In the genomic region with DNA sequence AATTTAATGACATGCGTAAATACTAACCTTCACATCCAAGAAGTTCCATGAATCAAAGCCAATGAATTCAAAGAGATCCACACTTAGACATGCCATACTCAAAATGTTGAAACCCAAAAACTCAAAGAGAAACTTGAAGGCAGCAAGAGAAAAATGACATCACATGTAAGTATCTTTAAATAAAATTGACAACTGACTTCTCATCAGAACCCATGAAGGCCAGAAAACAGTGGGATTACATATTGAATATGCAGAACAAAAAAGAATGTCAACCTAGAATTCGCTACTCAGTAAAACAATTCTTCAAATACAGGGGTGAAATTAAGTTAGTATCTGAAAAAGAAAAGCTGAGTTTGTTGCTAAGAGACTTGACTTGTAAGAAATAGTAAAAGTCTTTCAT, we compare ENCODE assay signal across 20 cellular contexts.
"Had no signal": no experiment of that assay in that cellular context is flagged by ENCODE, and none has a peak within 500 bp of the region (broad histone marks: within the 10 kb centered on the region; RNA-seq: fewer than 3 reads in every experiment).

No MANE protein-coding gene starts in this region.

- DNase-seq: dermis blood vessel endothelial cell; dorsolateral prefrontal cortex; effector CD4-positive, alpha-beta T cell; effector memory CD4-positive, alpha-beta T cell; foreskin keratinocyte; heart left ventricle; hypothalamus; immature natural killer cell; left cardiac atrium; left lung; left ventricle myocardium superior; lower lobe of right lung; mesenchymal stem cell; mucosa of descending colon; naive B cell had no signal

- H3K27me3 Mint-ChIP-seq: naive B cell had no signal

- H3K27ac Mint-ChIP-seq: immature natural killer cell, mesothelial cell of epicardium, naive B cell had no signal

- ATAC-seq: foreskin keratinocyte, gastroesophageal sphincter, heart left ventricle, left cardiac atrium, left lung, left ventricle myocardium superior, lower lobe of right lung, mucosa of descending colon had no signal

- H3K4me1 Mint-ChIP-seq: immature natural killer cell, mesothelial cell of epicardium, naive B cell had no signal

- H3K36me3 Mint-ChIP-seq: immature natural killer cell, mesothelial cell of epicardium, naive B cell had no signal

- FAIRE-seq: colon, endothelial cell of umbilical vein, keratinocyte had no signal

- H3K4me3 Mint-ChIP-seq: immature natural killer cell, mesothelial cell of epicardium had no signal
